Comparison of ENCODE assay signal across 1 cellular context in genomic region chr17:58338907-58339774, GRCh38.
A peak's percentile ranks its signal among the peaks of the same experiment; 100 is the strongest.
TF ChIP-seq lines count a peak whose summit lies in the region.

No MANE protein-coding gene starts in this region.

TF ChIP-seq in K562, 482 proteins besides CTCF, POLR2A, EP300 and RAD21 (continued from another document and continues in another):
- TF ChIP-seq, protein P1, sequence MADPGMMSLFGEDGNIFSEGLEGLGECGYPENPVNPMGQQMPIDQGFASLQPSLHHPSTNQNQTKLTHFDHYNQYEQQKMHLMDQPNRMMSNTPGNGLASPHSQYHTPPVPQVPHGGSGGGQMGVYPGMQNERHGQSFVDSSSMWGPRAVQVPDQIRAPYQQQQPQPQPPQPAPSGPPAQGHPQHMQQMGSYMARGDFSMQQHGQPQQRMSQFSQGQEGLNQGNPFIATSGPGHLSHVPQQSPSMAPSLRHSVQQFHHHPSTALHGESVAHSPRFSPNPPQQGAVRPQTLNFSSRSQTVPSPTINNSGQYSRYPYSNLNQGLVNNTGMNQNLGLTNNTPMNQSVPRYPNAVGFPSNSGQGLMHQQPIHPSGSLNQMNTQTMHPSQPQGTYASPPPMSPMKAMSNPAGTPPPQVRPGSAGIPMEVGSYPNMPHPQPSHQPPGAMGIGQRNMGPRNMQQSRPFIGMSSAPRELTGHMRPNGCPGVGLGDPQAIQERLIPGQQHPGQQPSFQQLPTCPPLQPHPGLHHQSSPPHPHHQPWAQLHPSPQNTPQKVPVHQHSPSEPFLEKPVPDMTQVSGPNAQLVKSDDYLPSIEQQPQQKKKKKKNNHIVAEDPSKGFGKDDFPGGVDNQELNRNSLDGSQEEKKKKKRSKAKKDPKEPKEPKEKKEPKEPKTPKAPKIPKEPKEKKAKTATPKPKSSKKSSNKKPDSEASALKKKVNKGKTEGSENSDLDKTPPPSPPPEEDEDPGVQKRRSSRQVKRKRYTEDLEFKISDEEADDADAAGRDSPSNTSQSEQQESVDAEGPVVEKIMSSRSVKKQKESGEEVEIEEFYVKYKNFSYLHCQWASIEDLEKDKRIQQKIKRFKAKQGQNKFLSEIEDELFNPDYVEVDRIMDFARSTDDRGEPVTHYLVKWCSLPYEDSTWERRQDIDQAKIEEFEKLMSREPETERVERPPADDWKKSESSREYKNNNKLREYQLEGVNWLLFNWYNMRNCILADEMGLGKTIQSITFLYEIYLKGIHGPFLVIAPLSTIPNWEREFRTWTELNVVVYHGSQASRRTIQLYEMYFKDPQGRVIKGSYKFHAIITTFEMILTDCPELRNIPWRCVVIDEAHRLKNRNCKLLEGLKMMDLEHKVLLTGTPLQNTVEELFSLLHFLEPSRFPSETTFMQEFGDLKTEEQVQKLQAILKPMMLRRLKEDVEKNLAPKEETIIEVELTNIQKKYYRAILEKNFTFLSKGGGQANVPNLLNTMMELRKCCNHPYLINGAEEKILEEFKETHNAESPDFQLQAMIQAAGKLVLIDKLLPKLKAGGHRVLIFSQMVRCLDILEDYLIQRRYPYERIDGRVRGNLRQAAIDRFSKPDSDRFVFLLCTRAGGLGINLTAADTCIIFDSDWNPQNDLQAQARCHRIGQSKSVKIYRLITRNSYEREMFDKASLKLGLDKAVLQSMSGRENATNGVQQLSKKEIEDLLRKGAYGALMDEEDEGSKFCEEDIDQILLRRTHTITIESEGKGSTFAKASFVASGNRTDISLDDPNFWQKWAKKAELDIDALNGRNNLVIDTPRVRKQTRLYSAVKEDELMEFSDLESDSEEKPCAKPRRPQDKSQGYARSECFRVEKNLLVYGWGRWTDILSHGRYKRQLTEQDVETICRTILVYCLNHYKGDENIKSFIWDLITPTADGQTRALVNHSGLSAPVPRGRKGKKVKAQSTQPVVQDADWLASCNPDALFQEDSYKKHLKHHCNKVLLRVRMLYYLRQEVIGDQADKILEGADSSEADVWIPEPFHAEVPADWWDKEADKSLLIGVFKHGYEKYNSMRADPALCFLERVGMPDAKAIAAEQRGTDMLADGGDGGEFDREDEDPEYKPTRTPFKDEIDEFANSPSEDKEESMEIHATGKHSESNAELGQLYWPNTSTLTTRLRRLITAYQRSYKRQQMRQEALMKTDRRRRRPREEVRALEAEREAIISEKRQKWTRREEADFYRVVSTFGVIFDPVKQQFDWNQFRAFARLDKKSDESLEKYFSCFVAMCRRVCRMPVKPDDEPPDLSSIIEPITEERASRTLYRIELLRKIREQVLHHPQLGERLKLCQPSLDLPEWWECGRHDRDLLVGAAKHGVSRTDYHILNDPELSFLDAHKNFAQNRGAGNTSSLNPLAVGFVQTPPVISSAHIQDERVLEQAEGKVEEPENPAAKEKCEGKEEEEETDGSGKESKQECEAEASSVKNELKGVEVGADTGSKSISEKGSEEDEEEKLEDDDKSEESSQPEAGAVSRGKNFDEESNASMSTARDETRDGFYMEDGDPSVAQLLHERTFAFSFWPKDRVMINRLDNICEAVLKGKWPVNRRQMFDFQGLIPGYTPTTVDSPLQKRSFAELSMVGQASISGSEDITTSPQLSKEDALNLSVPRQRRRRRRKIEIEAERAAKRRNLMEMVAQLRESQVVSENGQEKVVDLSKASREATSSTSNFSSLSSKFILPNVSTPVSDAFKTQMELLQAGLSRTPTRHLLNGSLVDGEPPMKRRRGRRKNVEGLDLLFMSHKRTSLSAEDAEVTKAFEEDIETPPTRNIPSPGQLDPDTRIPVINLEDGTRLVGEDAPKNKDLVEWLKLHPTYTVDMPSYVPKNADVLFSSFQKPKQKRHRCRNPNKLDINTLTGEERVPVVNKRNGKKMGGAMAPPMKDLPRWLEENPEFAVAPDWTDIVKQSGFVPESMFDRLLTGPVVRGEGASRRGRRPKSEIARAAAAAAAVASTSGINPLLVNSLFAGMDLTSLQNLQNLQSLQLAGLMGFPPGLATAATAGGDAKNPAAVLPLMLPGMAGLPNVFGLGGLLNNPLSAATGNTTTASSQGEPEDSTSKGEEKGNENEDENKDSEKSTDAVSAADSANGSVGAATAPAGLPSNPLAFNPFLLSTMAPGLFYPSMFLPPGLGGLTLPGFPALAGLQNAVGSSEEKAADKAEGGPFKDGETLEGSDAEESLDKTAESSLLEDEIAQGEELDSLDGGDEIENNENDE (IDR thresholded peaks at IDR 0.05; ENCODE audit: low read depth, low read length) = no peak
- peak; percentile 65 for TF ChIP-seq NEUROD1 (IDR thresholded peaks at IDR 0.05; ENCODE audit: borderline replicate concordance, low read depth, low read length, partially characterized antibody)
- TF ChIP-seq ETS2 (tag; IDR thresholded peaks at IDR 0.05; ENCODE audit: borderline replicate concordance, poor library complexity, severe bottlenecking) = no peak
- TF ChIP-seq CREM (IDR thresholded peaks at IDR 0.05; ENCODE audit: low read depth) = peak; percentile 48
- peak; percentile 59 for TF ChIP-seq ETV1 (tag; conservative IDR thresholded peaks at IDR 0.05; ENCODE audit: low read depth)
- peak; percentile 37 for TF ChIP-seq ZBTB9 (CRISPR knock-in tag; IDR thresholded peaks at IDR 0.05)
- 0 out of 2 replicates have a peak, but pooled peaks have one; percentile 13 for TF ChIP-seq PHB2 (IDR thresholded peaks at IDR 0.05; ENCODE audit: low read depth)
- no peak for TF ChIP-seq IRF9 (tag; IDR thresholded peaks at IDR 0.05)
- TF ChIP-seq KHSRP (IDR thresholded peaks at IDR 0.05) = no peak
- 0 out of 2 replicates have a peak, but pooled peaks have one; percentile 54 for TF ChIP-seq ZBED1 (IDR thresholded peaks at IDR 0.05)
- peak in 1 of 2 experiments; percentile 57; a peak in 2 of 4 replicates for TF ChIP-seq ZNF639 (CRISPR knock-in tag; conservative IDR thresholded peaks at IDR 0.05 in 1 of 2, IDR thresholded peaks at IDR 0.05 in 1 of 2)
- TF ChIP-seq PHF8 (IDR thresholded peaks at IDR 0.05; ENCODE audit: borderline replicate concordance, low read length) = peak; percentile 62; the same call in 1 of the 2 replicates
- TF ChIP-seq ZNF239 (CRISPR knock-in tag; IDR thresholded peaks at IDR 0.05) = 0 out of 2 replicates have a peak, but pooled peaks have one; percentile 24
- peak; percentile 42; the same call in 1 of the 2 replicates for TF ChIP-seq E2F3 (CRISPR knock-in tag; IDR thresholded peaks at IDR 0.05)
- no peak for TF ChIP-seq ZNF324 (CRISPR knock-in tag; IDR thresholded peaks at IDR 0.05)
- no peak for TF ChIP-seq SMARCA5 (IDR thresholded peaks at IDR 0.05)
- TF ChIP-seq, protein P2, sequence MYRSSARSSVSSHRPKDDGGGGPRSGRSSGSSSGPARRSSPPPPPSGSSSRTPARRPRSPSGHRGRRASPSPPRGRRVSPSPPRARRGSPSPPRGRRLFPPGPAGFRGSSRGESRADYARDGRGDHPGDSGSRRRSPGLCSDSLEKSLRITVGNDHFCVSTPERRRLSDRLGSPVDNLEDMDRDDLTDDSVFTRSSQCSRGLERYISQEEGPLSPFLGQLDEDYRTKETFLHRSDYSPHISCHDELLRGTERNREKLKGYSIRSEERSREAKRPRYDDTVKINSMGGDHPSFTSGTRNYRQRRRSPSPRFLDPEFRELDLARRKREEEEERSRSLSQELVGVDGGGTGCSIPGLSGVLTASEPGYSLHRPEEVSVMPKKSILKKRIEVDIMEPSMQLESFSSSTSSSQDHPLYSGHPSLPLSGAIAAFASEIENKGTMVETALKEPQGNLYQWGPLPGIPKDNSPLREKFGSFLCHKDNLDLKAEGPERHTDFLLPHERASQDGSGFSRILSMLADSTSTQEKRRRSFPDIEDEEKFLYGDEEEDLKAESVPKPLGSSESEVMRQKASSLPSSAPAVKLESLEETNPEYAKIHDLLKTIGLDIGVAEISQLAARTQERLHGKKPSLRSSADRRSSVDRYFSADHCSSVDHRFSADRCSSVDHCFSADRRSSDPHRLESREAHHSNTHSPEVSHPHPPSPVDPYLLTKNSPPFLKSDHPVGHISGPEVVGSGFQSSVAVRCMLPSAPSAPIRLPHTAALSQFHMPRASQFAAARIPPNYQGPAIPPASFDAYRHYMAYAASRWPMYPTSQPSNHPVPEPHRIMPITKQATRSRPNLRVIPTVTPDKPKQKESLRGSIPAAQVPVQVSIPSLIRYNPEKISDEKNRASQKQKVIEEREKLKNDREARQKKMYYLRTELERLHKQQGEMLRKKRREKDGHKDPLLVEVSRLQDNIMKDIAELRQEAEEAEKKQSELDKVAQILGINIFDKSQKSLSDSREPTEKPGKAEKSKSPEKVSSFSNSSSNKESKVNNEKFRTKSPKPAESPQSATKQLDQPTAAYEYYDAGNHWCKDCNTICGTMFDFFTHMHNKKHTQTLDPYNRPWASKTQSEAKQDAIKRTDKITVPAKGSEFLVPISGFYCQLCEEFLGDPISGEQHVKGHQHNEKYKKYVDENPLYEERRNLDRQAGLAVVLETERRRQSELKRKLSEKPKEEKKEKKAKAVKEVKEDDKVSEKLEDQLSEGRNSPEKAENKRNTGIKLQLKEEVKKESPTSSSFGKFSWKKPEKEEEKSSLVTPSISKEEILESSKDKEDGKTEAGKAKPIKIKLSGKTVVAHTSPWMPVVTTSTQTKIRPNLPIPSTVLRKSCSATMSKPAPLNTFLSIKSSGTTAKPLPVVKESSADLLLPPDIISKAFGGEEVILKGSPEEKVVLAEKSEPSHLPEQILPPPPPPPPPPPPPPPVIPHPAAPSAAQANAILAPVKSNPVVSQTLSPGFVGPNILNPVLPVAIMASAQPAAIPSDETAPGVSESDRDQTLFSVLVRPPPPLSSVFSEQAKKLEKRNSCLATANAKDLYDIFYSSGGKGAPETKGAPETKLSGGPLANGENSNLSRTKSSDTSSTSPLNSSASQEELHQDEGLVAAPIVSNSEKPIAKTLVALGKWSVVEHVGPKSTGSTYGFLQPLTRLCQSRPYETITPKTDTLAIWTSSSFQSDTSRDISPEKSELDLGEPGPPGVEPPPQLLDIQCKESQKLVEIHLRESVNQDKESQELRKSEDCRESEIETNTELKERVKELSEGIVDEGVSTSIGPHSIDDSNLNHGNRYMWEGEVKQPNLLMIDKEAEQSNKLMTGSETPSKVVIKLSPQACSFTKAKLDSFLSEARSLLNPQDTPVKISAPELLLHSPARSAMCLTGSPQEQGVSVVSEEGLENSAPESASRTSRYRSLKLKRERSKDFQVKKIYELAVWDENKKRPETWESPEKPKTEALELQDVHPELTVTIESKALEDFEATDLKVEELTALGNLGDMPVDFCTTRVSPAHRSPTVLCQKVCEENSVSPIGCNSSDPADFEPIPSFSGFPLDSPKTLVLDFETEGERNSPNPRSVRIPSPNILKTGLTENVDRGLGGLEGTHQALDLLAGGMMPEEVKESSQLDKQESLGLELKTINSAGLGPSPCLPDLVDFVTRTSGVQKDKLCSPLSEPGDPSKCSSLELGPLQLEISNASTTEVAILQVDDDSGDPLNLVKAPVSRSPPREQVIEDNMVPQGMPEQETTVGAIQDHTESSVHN (IDR thresholded peaks at IDR 0.05; ENCODE audit: borderline replicate concordance in 1 of 2, low read depth in 1 of 2) = peak in 1 of 2 experiments; percentile 47; a peak in 1 of 4 replicates
- TF ChIP-seq, protein P3, sequence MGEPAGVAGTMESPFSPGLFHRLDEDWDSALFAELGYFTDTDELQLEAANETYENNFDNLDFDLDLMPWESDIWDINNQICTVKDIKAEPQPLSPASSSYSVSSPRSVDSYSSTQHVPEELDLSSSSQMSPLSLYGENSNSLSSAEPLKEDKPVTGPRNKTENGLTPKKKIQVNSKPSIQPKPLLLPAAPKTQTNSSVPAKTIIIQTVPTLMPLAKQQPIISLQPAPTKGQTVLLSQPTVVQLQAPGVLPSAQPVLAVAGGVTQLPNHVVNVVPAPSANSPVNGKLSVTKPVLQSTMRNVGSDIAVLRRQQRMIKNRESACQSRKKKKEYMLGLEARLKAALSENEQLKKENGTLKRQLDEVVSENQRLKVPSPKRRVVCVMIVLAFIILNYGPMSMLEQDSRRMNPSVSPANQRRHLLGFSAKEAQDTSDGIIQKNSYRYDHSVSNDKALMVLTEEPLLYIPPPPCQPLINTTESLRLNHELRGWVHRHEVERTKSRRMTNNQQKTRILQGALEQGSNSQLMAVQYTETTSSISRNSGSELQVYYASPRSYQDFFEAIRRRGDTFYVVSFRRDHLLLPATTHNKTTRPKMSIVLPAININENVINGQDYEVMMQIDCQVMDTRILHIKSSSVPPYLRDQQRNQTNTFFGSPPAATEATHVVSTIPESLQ (CRISPR knock-in tag; IDR thresholded peaks at IDR 0.05) = no peak
- TF ChIP-seq, protein P4, sequence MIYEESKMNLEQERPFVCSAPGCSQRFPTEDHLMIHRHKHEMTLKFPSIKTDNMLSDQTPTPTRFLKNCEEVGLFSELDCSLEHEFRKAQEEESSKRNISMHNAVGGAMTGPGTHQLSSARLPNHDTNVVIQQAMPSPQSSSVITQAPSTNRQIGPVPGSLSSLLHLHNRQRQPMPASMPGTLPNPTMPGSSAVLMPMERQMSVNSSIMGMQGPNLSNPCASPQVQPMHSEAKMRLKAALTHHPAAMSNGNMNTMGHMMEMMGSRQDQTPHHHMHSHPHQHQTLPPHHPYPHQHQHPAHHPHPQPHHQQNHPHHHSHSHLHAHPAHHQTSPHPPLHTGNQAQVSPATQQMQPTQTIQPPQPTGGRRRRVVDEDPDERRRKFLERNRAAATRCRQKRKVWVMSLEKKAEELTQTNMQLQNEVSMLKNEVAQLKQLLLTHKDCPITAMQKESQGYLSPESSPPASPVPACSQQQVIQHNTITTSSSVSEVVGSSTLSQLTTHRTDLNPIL (CRISPR knock-in tag; IDR thresholded peaks at IDR 0.05) = 0 out of 2 replicates have a peak, but pooled peaks have one; percentile 8
- TF ChIP-seq CHCHD3 (CRISPR knock-in tag; IDR thresholded peaks at IDR 0.05) = no peak
- TF ChIP-seq GABPB1 (CRISPR knock-in tag; IDR thresholded peaks at IDR 0.05) = no peak; the same call in 1 of the 2 replicates
- TF ChIP-seq BRD9 (IDR thresholded peaks at IDR 0.05; ENCODE audit: low read depth, partially characterized antibody) = peak; percentile 59
- peak in 2 of 3 experiments; percentile 52 to 74 for TF ChIP-seq YY1 (IDR thresholded peaks at IDR 0.05; ENCODE audit: borderline replicate concordance in 1 of 3, control insufficient read depth in 1 of 3, extremely low read depth in 1 of 3, insufficient read depth in 3 of 3, insufficient read length in 1 of 3, insufficient replicate concordance in 2 of 3, low read depth in 1 of 3, low read length in 2 of 3)
- TF ChIP-seq BHLHE40 (IDR thresholded peaks at IDR 0.05; ENCODE audit: low read length) = peak; percentile 81
